15 cellular contexts compared by ENCODE assay signal in genomic region chr13:45068036-45069001, GRCh38. TPM values are rescaled to one million over a fixed set of nuclear protein-coding genes. Genes with fewer than 3 reads are reported as not detected.
DNase-seq lines count a peak whose midpoint lies in the region; ATAC-seq lines count a peak whose summit lies in the region.
"Had no signal": no experiment of that assay in that cellular context is flagged by ENCODE, and none has a peak within 500 bp of the region (broad histone marks: within the 10 kb centered on the region; RNA-seq: fewer than 3 reads in every experiment).

No MANE protein-coding gene starts in this region.

- peak; percentile 50 for DNase-seq in GDM1 (lab: John Stamatoyannopoulos, UW)
- DNase-seq in NCI-H1092 treated with DMSO at 0.1 percent for 48 hours (lab: John Stamatoyannopoulos, UW), result peak; percentile 73
- peak; percentile 23 for DNase-seq in NCI-H748 treated with DMSO at 0.1 percent for 48 hours (lab: John Stamatoyannopoulos, UW)
- DNase-seq in left colon, result no peak
- DNase-seq in stimulated activated naive CD4-positive, alpha-beta T cell treated with Interleukin-2 at 50 U/mL for 16 hours (lab: John Stamatoyannopoulos, UW), result no peak
- no peak for DNase-seq in HuH-7 (ENCODE audit: low spot score)
- DNase-seq: activated naive CD8-positive, alpha-beta T cell treated with anti-CD3 and anti-CD28 coated beads, Interleukin-2, amount 50 U/mL, for 24 hours; DMS 273 treated with DMSO at 0.1 percent for 48 hours; dorsolateral prefrontal cortex; H9; NCI-H446 treated with DMSO at 0.1 percent for 48 hours; tibial artery had no signal

- intact Hi-C loops in left colon (cut with DNase I, micrococcal nuclease), result no loop called here

- ATAC-seq in left colon (peak; percentile 72), GM21825 (IDR thresholded peaks at IDR 0.05; ENCODE audit: unreplicated experiment) (no peak)
- ATAC-seq: activated naive CD8-positive, alpha-beta T cell treated with anti-CD3 and anti-CD28 coated beads, Interleukin-2, amount 50 U/mL, for 24 hours; gastroesophageal sphincter; stimulated activated effector memory CD8-positive, alpha-beta T cell treated with anti-CD3 and anti-CD28 coated beads, Interleukin-12 subunit alpha, Interleukin-12 subunit beta, amount 100 ng/mL, for 72 hours had no signal

RNA-seq across cellular contexts. Expression of gene GTF2F2, which starts 52.0 kb away (rescaled TPM):
- total RNA-seq in left colon, result 10 to 100 TPM; 17.4 to 19.0 TPM

Comparison
In these comparisons a context has a peak if more than half of its experiments do, and no peak if none do; other contexts are left out.
1. DNase-seq: peak in GDM1 (single experiment), NCI-H1092 treated with DMSO at 0.1 percent for 48 hours (single experiment) and NCI-H748 treated with DMSO at 0.1 percent for 48 hours (single experiment); none in left colon (0 of 2), stimulated activated naive CD4-positive, alpha-beta T cell treated with Interleukin-2 at 50 U/mL for 16 hours (single experiment) and HuH-7 (single experiment).